8 cellular contexts compared by ENCODE assay signal in the genomic region with DNA sequence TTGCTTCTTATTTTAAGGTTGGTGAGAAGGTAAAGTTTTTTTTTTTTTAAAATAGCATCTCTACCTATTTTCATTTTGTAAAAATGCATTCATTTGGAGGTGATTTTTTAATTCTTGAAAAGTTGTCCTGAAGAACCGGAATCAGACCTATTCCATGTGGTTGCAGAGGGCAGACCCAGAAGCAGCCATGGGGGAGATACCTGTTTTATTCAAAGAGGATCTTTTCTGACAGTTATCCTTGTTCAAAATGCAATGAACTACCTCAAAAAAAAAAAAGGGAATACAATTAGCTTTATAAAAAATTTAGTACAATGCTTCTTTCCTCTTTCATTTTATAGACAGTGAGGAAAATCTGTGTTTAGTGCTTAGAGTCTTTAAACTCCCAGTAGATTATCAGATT.
DNase-seq lines count a peak whose midpoint lies in the region; ATAC-seq and TF ChIP-seq lines count a peak whose summit lies in the region.

No MANE protein-coding gene starts in this region.

- DNase-seq in AG04449 (ENCODE audit: low read depth, low spot score) (no peak), NOMO-1 treated with DMSO at 0.1 percent for 48 hours (lab: John Stamatoyannopoulos, UW; ENCODE audit: unreplicated experiment) (no peak)

- peak overlapping the region; percentile 80 for H3K27ac ChIP-seq in KOPT-K1 (ENCODE audit: low read depth, low read length, poor library complexity, severe bottlenecking)

- H3K36me3 ChIP-seq in KOPT-K1 (ENCODE audit: insufficient read depth, low read length) (no peaks in the 10 kb centered on the region), endocrine pancreas (ENCODE audit: control insufficient read depth, insufficient read depth, low read length) (no peaks in the 10 kb centered on the region), neuron (ENCODE audit: insufficient read depth, low read length) (no peaks in the 10 kb centered on the region)

- H3K4me1 ChIP-seq in endocrine pancreas (ENCODE audit: control insufficient read depth, insufficient read depth, low read length) (no peaks in the 10 kb centered on the region), neuron (ENCODE audit: insufficient read depth, low read length) (peaks cover 15% of the 10 kb centered on the region)

- no peak for TF ChIP-seq CTCF in AG04449 (IDR thresholded peaks at IDR 0.05; ENCODE audit: insufficient read depth, low read length, missing control alignments)

- CTCF ChIA-PET in AG04449 (lab: Yijun Ruan, JAX): interaction anchor here (1.0 to 15.7 kb wide), 35 partner anchors 10 to 671 kb away, joined by 3 to 368 read pairs (median 6); partner anchors contain the start of genes ARF6, NEMF and VCPKMT

- H3K27me3 ChIP-seq in endocrine pancreas (ENCODE audit: control insufficient read depth, insufficient read depth, low read length): no peaks in the 10 kb centered on the region
- no peaks in the 10 kb centered on the region for H3K27me3 ChIP-seq in neuron (ENCODE audit: insufficient read depth, low read length)

- peak overlapping the region; percentile 80 for H2AFZ ChIP-seq in neuron (ENCODE audit: low read depth, low read length)

- H3K4me3 ChIP-seq in AG04449 (ENCODE audit: low read depth, low read length) (peak overlapping the region; percentile 64), endocrine pancreas (ENCODE audit: control insufficient read depth, insufficient read depth, low read length) (peak overlapping the region; percentile 95), neuron (ENCODE audit: low read length) (peak overlapping the region; percentile 80)

- no peaks in the 10 kb centered on the region for H3K9me3 ChIP-seq in KOPT-K1 (ENCODE audit: insufficient read depth, low read length, poor library complexity, severe bottlenecking)
- H3K9me3 ChIP-seq in endocrine pancreas (ENCODE audit: control insufficient read depth, low read length): no peaks in the 10 kb centered on the region
- no peaks in the 10 kb centered on the region for H3K9me3 ChIP-seq in neuron (ENCODE audit: low read length)

- no peak for ATAC-seq in GM19455 (IDR thresholded peaks at IDR 0.05; ENCODE audit: unreplicated experiment)
- ATAC-seq in HG03139 (IDR thresholded peaks at IDR 0.05; ENCODE audit: unreplicated experiment): no peak
- ATAC-seq in GM18870 (IDR thresholded peaks at IDR 0.05; ENCODE audit: unreplicated experiment): no peak

- H3K9ac ChIP-seq in endocrine pancreas (ENCODE audit: control insufficient read depth, insufficient read depth, low read length): no peak overlapping the region

- POLR2A ChIA-PET in AG04449 (lab: Yijun Ruan, JAX): interaction anchor here (2.3 to 2.7 kb wide), 2 partner anchors 9 to 32 kb away, joined by 17 read pairs; partner anchors contain the start of genes ARF6 and NEMF
